ENCODE assay signal across 8 cellular contexts in genomic region chr1:159211331-159212136, GRCh38. TPM values are rescaled to one million over a fixed set of nuclear protein-coding genes. Genes with fewer than 3 reads are reported as not detected.
DNase-seq lines count a peak whose midpoint lies in the region; ATAC-seq, FAIRE-seq and TF ChIP-seq lines count a peak whose summit lies in the region.

No MANE protein-coding gene starts in this region.

- TF ChIP-seq EP300 in SK-N-SH (IDR thresholded peaks at IDR 0.05; ENCODE audit: borderline replicate concordance in 1 of 2, low read depth in 1 of 2, low read length in 1 of 2), result no peak

- peak; percentile 82 for TF ChIP-seq RAD21 in SK-N-SH (IDR thresholded peaks at IDR 0.05; ENCODE audit: low read length)

- POLR2A ChIA-PET in SK-N-SH (lab: Yijun Ruan, JAX), result no interaction called here

- no peaks in the 10 kb centered on the region for H3K36me3 ChIP-seq in SK-N-SH (replicated peaks in 1 of 2; ENCODE audit: control insufficient read depth in 1 of 2, insufficient read depth in 2 of 2, low read length in 1 of 2)

- no peaks in the 10 kb centered on the region for H3K4me1 ChIP-seq in SK-N-SH (ENCODE audit: control insufficient read depth in 1 of 2, insufficient read depth in 2 of 2, low read depth in 1 of 2, low read length in 1 of 2)

- H4K20me1 ChIP-seq in SK-N-SH (ENCODE audit: insufficient read depth), result no peaks in the 10 kb centered on the region

- no peaks in the 10 kb centered on the region for H3K9me2 ChIP-seq in SK-N-SH

- no peak overlapping the region for H3K9ac ChIP-seq in SK-N-SH

- WGBS in SK-N-SH (ENCODE audit: low lambda C conversion rate), result 29% methylated on average over 11 of the region's 11 CpGs

- H3K27ac ChIP-seq in SK-N-SH (ENCODE audit: low read depth in 2 of 2, low read length in 1 of 2), result no peak overlapping the region

- TF ChIP-seq CTCF in D721Med (IDR thresholded peaks at IDR 0.05; ENCODE audit: insufficient read depth, missing control alignments) (peak; percentile 99), SK-N-SH (IDR thresholded peaks at IDR 0.05) (peak; percentile 96)

- peak; percentile 81 for ATAC-seq in left lobe of liver
- ATAC-seq in GM19463 (IDR thresholded peaks at IDR 0.05; ENCODE audit: unreplicated experiment), result no peak

- no peaks in the 10 kb centered on the region for H3F3A ChIP-seq in SK-N-SH (replicated peaks; ENCODE audit: insufficient read depth)

- DNase-seq in D721Med (ENCODE audit: insufficient read length, low spot score) (no peak), HK-2 (ENCODE audit: unreplicated experiment) (peak; percentile 47), SK-N-SH (peak; percentile 58), astrocyte of the hippocampus (ENCODE audit: low read depth, low spot score) (peak; percentile 49), left lobe of liver (ENCODE audit: low spot score) (no peak), T1000 (lab: John Stamatoyannopoulos, UW) (no peak)
- peak; percentile 77 for DNase-seq in stimulated activated CD8-positive, alpha-beta memory T cell treated with anti-CD3 and anti-CD28 coated beads, Interleukin-4, amount 100 ng/mL, for 48 hours

- CTCF ChIA-PET in SK-N-SH (lab: Yijun Ruan, JAX), result interaction anchor here (0.6 to 26.8 kb wide), 23 partner anchors 8 to 1631 kb away, joined by 3 to 660 read pairs (median 4); partner anchors contain the start of gene CADM3

- no peak overlapping the region; a peak in 1 of 4 replicates for H3K4me3 ChIP-seq in SK-N-SH (ENCODE audit: low read depth in 2 of 2, low read length in 1 of 2)

- no peak overlapping the region for H3K4me2 ChIP-seq in SK-N-SH

- no peaks in the 10 kb centered on the region for H3K79me2 ChIP-seq in SK-N-SH (ENCODE audit: insufficient read depth)

- H3K27me3 ChIP-seq in SK-N-SH (ENCODE audit: insufficient read depth), result peaks cover 32% of the 10 kb centered on the region

- FAIRE-seq in D721Med (lab: Jason Lieb, UNC), result peak; percentile 41

- no peaks in the 10 kb centered on the region for H3K9me3 ChIP-seq in SK-N-SH

- no peak overlapping the region for H2AFZ ChIP-seq in SK-N-SH (ENCODE audit: low read depth)

TF ChIP-seq in SK-N-SH, 30 proteins besides CTCF, POLR2A, EP300 and RAD21:
- TF ChIP-seq SMC3 (IDR thresholded peaks at IDR 0.05; ENCODE audit: low read depth, low read length) (peak; percentile 81), IRF3 (IDR thresholded peaks at IDR 0.05; ENCODE audit: low read depth, low read length) (no peak)

RNA-seq across cellular contexts. Expression of gene ACKR1, which starts 6.9 kb away (rescaled TPM):
- polyA plus RNA-seq in SK-N-SH (2012; rRNA removed), result 0.02 TPM in 1 of 2 replicates, not detected in the other
- polyA plus RNA-seq in SK-N-SH (2012; cell fraction: cytosol; rRNA removed), result 0.05 TPM in 1 of 2 replicates, not detected in the other
- polyA plus RNA-seq in SK-N-SH (2012; cell fraction: nucleus; rRNA removed), result 0.06 and 0.18 TPM in 2 replicates
- 0.43 TPM for total RNA-seq in left lobe of liver

RNA-seq across cellular contexts. Expression of gene CADM3, which starts 40.1 kb away (rescaled TPM):
- 0.78 and 0.94 TPM in 2 replicates for polyA plus RNA-seq in SK-N-SH (2012; rRNA removed)
- 0.41 and 0.75 TPM in 2 replicates for polyA plus RNA-seq in SK-N-SH (2012; cell fraction: cytosol; rRNA removed)
- 0.49 and 0.56 TPM in 2 replicates for polyA plus RNA-seq in SK-N-SH (2012; cell fraction: nucleus; rRNA removed)
- total RNA-seq in left lobe of liver, result 0.20 TPM

Comparison
In these comparisons a context has a peak if more than half of its experiments do, and no peak if none do; other contexts are left out.
1. DNase-seq: peak in HK-2 (single experiment), SK-N-SH (single experiment), astrocyte of the hippocampus (single experiment) and stimulated activated CD8-positive, alpha-beta memory T cell treated with anti-CD3 and anti-CD28 coated beads, Interleukin-4, amount 100 ng/mL, for 48 hours (single experiment); none in D721Med (single experiment), left lobe of liver (single experiment) and T1000 (single experiment).